ENCODE assay signal across 21 cellular contexts in genomic region chr20:61528591-61528990, GRCh38.
"Had no signal": no experiment of that assay in that cellular context is flagged by ENCODE, and none has a peak within 500 bp of the region (broad histone marks: within the 10 kb centered on the region; RNA-seq: fewer than 3 reads in every experiment).

No MANE protein-coding gene starts in this region.

- H3K36me3 ChIP-seq: esophagus muscularis mucosa, gastroesophageal sphincter, heart left ventricle, left lung, lower lobe of right lung had no signal

- H3K27ac Mint-ChIP-seq: immature natural killer cell, mesothelial cell of epicardium, naive B cell had no signal

- H3K4me1 ChIP-seq: esophagus muscularis mucosa, gastroesophageal sphincter, heart left ventricle, left lung, lower lobe of right lung had no signal

- DNase-seq: dermis blood vessel endothelial cell; dorsolateral prefrontal cortex; effector CD4-positive, alpha-beta T cell; effector memory CD4-positive, alpha-beta T cell; heart left ventricle; hypothalamus; immature natural killer cell; islet precursor cell; left cardiac atrium; left lung; left ventricle myocardium superior; lower lobe of right lung; mesenchymal stem cell; mucosa of descending colon; naive B cell had no signal

- H3K27ac ChIP-seq: coronary artery, dorsolateral prefrontal cortex, esophagus muscularis mucosa, foreskin keratinocyte, gastroesophageal sphincter, heart left ventricle, hepatocyte, left lung, lower lobe of right lung had no signal

- ATAC-seq: gastroesophageal sphincter, heart left ventricle, left cardiac atrium, left lung, left ventricle myocardium superior, lower lobe of right lung, mucosa of descending colon had no signal

- H3K27me3 ChIP-seq: dorsolateral prefrontal cortex, foreskin keratinocyte, hepatocyte had no signal

- H3K4me1 Mint-ChIP-seq: immature natural killer cell, mesothelial cell of epicardium, naive B cell had no signal

- H3K4me3 ChIP-seq: coronary artery, dorsolateral prefrontal cortex, esophagus muscularis mucosa, gastroesophageal sphincter, heart left ventricle, hepatocyte, left lung, lower lobe of right lung, mucosa of descending colon had no signal

- H3K36me3 Mint-ChIP-seq: immature natural killer cell, mesothelial cell of epicardium, naive B cell had no signal

- H3K9me3 Mint-ChIP-seq: mesothelial cell of epicardium had no signal

- H3K4me3 Mint-ChIP-seq: immature natural killer cell, mesothelial cell of epicardium, naive B cell had no signal

- H3K9me3 ChIP-seq: esophagus muscularis mucosa, gastroesophageal sphincter, heart left ventricle, lower lobe of right lung, mucosa of descending colon had no signal
